In the genomic region with DNA sequence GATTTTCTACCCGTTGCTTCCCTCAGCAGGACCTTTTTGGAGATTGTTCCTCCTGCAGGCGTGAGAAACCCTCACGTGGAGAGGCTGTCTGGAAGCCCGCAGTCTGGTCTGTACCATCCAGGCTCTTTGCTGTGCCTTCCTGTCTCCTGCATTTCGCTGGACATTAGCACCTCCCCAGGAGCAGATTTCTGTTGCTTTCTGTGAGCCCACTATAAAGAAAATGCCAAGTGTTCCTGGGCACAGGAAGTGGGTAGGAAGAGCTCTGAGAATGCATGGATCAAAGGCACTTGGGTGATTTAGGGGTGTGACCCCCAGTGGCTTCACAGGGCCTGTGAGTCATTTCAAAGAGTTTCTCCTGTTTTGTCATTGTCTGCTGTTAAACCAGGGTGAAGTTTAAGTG, we compare ENCODE assay signal across 10 cellular contexts. TPM values are rescaled to one million over a fixed set of nuclear protein-coding genes. Genes with fewer than 3 reads are reported as not detected.
DNase-seq lines count a peak whose midpoint lies in the region; ATAC-seq, FAIRE-seq and TF ChIP-seq lines count a peak whose summit lies in the region.
"Had no signal": no experiment of that assay in that cellular context is flagged by ENCODE, and none has a peak within 500 bp of the region (broad histone marks: within the 10 kb centered on the region; RNA-seq: fewer than 3 reads in every experiment).

No MANE protein-coding gene starts in this region.

- no peaks in the 10 kb centered on the region for H3K79me2 ChIP-seq in PC-9 (ENCODE audit: low read depth)
- H3K79me2 ChIP-seq in endothelial cell of umbilical vein (ENCODE audit: control insufficient read depth, insufficient read depth, low read length): peaks cover 24% of the 10 kb centered on the region

- H3K4me1 ChIP-seq in PC-9 (replicated peaks; ENCODE audit: insufficient read depth) (peaks cover 26% of the 10 kb centered on the region), endothelial cell of umbilical vein (ENCODE audit: control insufficient read depth, extremely low read depth, insufficient read depth, low read length) (peaks cover 19% of the 10 kb centered on the region), muscle layer of colon (ENCODE audit: insufficient read depth, low read length) (peaks cover 60% of the 10 kb centered on the region), ovary (ENCODE audit: insufficient read depth) (peaks cover 24% of the 10 kb centered on the region)

- H3F3A ChIP-seq in PC-9 (ENCODE audit: insufficient read depth, low read depth): no peaks in the 10 kb centered on the region; the same call in 1 of the 2 replicates

- H3K9me3 ChIP-seq in PC-9 (ENCODE audit: insufficient read depth, low read depth): 0 out of 2 replicates have a peak, but pooled peaks cover 14% of the 10 kb centered on the region
- H3K9me3 ChIP-seq in endothelial cell of umbilical vein (replicated peaks; ENCODE audit: control insufficient read depth, insufficient read depth, low read length): no peaks in the 10 kb centered on the region
- H3K9me3 ChIP-seq in muscle layer of colon (ENCODE audit: low read length): no peaks in the 10 kb centered on the region
- H3K9me3 ChIP-seq in ovary: no peaks in the 10 kb centered on the region

- H3K4me3 ChIP-seq in PC-9: no peak overlapping the region
- H3K4me3 ChIP-seq in endothelial cell of umbilical vein (replicated peaks in 1 of 3; ENCODE audit: insufficient read depth in 1 of 3, low read depth in 1 of 3, low read length in 3 of 3): no peak overlapping the region
- no peak overlapping the region for H3K4me3 ChIP-seq in muscle layer of colon (ENCODE audit: low read depth in 1 of 2, low read length in 2 of 2)
- H3K4me3 ChIP-seq in ovary: no peak overlapping the region

- ATAC-seq in HG03354 (IDR thresholded peaks at IDR 0.05; ENCODE audit: poor library complexity, severe bottlenecking, unreplicated experiment): no peak
- ATAC-seq: stimulated activated effector memory CD8-positive, alpha-beta T cell treated with anti-CD3 and anti-CD28 coated beads, Interleukin-12 subunit alpha, Interleukin-12 subunit beta, amount 100 ng/mL, for 72 hours had no signal

- BruUV-seq in PC-9 (replicated peaks; lab: Mats Ljungman, UMichigan): no TSS peak
- no TSS peak for BruUV-seq in endothelial cell of umbilical vein (replicated peaks; lab: Mats Ljungman, UMichigan)

- no peak overlapping the region for H3K27ac ChIP-seq in PC-9
- peak overlapping the region; percentile 36 for H3K27ac ChIP-seq in endothelial cell of umbilical vein (ENCODE audit: insufficient read depth, low read depth, low read length)
- peak overlapping the region; percentile 50 for H3K27ac ChIP-seq in muscle layer of colon (ENCODE audit: low read depth, low read length)
- peak overlapping the region in 1 of 2 donors; percentile 11 for H3K27ac ChIP-seq in ovary
- H3K27ac ChIP-seq in caudate nucleus (ENCODE audit: low read depth, low read length): no peak overlapping the region

- TF ChIP-seq CTCF in PC-9 (conservative IDR thresholded peaks at IDR 0.05) (no peak), endothelial cell of umbilical vein (IDR thresholded peaks at IDR 0.05; ENCODE audit: extremely low read depth in 1 of 2, insufficient read depth in 1 of 2, low read depth in 1 of 2, low read length in 2 of 2) (no peak), ovary (IDR thresholded peaks at IDR 0.05) (no peak)

- H3K36me3 ChIP-seq in PC-9 (ENCODE audit: low read depth) (no peaks in the 10 kb centered on the region), endothelial cell of umbilical vein (ENCODE audit: control insufficient read depth in 2 of 2, extremely low read depth in 1 of 2, insufficient read depth in 2 of 2, low read length in 2 of 2) (no peaks in the 10 kb centered on the region), muscle layer of colon (ENCODE audit: insufficient read depth, low read length) (no peaks in the 10 kb centered on the region), ovary (no peaks in the 10 kb centered on the region)

- H4K20me1 ChIP-seq in PC-9 (ENCODE audit: insufficient read depth): no peaks in the 10 kb centered on the region
- H4K20me1 ChIP-seq in endothelial cell of umbilical vein (replicated peaks; ENCODE audit: control insufficient read depth, extremely low read depth, insufficient read depth, low read length): no peaks in the 10 kb centered on the region

- no peak overlapping the region for H3K9ac ChIP-seq in endothelial cell of umbilical vein (replicated peaks; ENCODE audit: extremely low read depth, insufficient read depth, low read length)
- H3K9ac ChIP-seq in muscle layer of colon (ENCODE audit: low read length): no peak overlapping the region

- 0 out of 2 replicates have a peak overlapping the region, but pooled peaks have one; percentile 23 for H3K4me2 ChIP-seq in PC-9
- H3K4me2 ChIP-seq in endothelial cell of umbilical vein (ENCODE audit: insufficient read depth, low read length): peak overlapping the region; percentile 41

- dilution Hi-C loops in endothelial cell of umbilical vein (cut with MboI; ENCODE audit: extremely low pct_ligation_motif_present, low sequenced_read_pairs): no loop called here

- H2AFZ ChIP-seq in PC-9 (no peak overlapping the region), endothelial cell of umbilical vein (ENCODE audit: low read depth, low read length) (peak overlapping the region; percentile 15)

- H3K9me1 ChIP-seq in endothelial cell of umbilical vein (replicated peaks; ENCODE audit: control insufficient read depth, extremely low read depth, insufficient read depth, low read length): no peaks in the 10 kb centered on the region

- no peak for TF ChIP-seq EP300 in ovary (IDR thresholded peaks at IDR 0.05)

- 42 to 63% (median 43%) methylated on average over 5 of the region's 5 CpGs for WGBS in ovary, 3 donors

- TF ChIP-seq POLR2A in endothelial cell of umbilical vein (IDR thresholded peaks at IDR 0.05; ENCODE audit: low read depth, low read length) (no peak), ovary (IDR thresholded peaks at IDR 0.05) (no peak)

- intact Hi-C loops in PC-9 (cut with micrococcal nuclease; ENCODE audit: unreplicated experiment): loop anchor here (1.0 kb wide), 1 partner anchor 12 kb away; no protein-coding TSS in a partner anchor
- intact Hi-C loops in endothelial cell of umbilical vein (cut with micrococcal nuclease): no loop called here
- intact Hi-C loops in ovary (cut with DNase I): no loop called here

- POLR2A ChIA-PET in PC-9 (lab: Charles Lee; ENCODE audit: unreplicated experiment): no interaction called here
- POLR2A ChIA-PET in endothelial cell of umbilical vein (lab: Charles Lee): no interaction called here

- H3K27me3 ChIP-seq in PC-9 (ENCODE audit: insufficient read depth, low read depth): no peaks in the 10 kb centered on the region
- H3K27me3 ChIP-seq in endothelial cell of umbilical vein (ENCODE audit: control insufficient read depth in 2 of 2, insufficient read depth in 2 of 2, low read length in 2 of 2): no peaks in the 10 kb centered on the region
- H3K27me3 ChIP-seq in muscle layer of colon (ENCODE audit: control insufficient read depth in 1 of 2, insufficient read depth in 2 of 2, low read length in 2 of 2): no peaks in the 10 kb centered on the region
- no peaks in the 10 kb centered on the region for H3K27me3 ChIP-seq in ovary

- no peaks in the 10 kb centered on the region for H3K9me2 ChIP-seq in PC-9 (ENCODE audit: insufficient read depth)

- DNase-seq in 8988T: peak; percentile 55
- peak; percentile 52 to 57 for DNase-seq in PC-9
- DNase-seq in endothelial cell of umbilical vein (ENCODE audit: low read depth, low spot score): peak; percentile 40
- no peak for DNase-seq in ovary
- no peak for DNase-seq in cerebellum (ENCODE audit: low spot score)
- DNase-seq in caudate nucleus (lab: John Stamatoyannopoulos, UW): no peak
- DNase-seq: NCI-H2227 treated with DMSO at 0.1 percent for 48 hours had no signal

- peak; percentile 8 for FAIRE-seq in endothelial cell of umbilical vein (lab: Jason Lieb, UNC)

- CTCF ChIA-PET in PC-9 (lab: Charles Lee) (no interaction called here), endothelial cell of umbilical vein (lab: Charles Lee) (interaction anchor here (1.7 kb wide), 1 partner anchor 14 kb away, joined by 4 read pairs; no protein-coding TSS in a partner anchor)

TF ChIP-seq in endothelial cell of umbilical vein, 7 proteins besides CTCF, POLR2A, EP300 and RAD21:
- TF ChIP-seq FOS (IDR thresholded peaks at IDR 0.05; ENCODE audit: borderline replicate concordance, insufficient read depth, low read length): peak; percentile 45
- TF ChIP-seq EZH2 (IDR thresholded peaks at IDR 0.05; ENCODE audit: borderline replicate concordance, low read depth, low read length, severe bottlenecking): no peak
- TF ChIP-seq GATA2 (IDR thresholded peaks at IDR 0.05; ENCODE audit: insufficient read depth, insufficient read length, low read depth, low read length): no peak
- no peak for TF ChIP-seq JUN (IDR thresholded peaks at IDR 0.05; ENCODE audit: borderline replicate concordance, insufficient read depth, insufficient read length, low read depth)
- no peak for TF ChIP-seq MYC (IDR thresholded peaks at IDR 0.05; ENCODE audit: low read depth, low read length)
- TF ChIP-seq, protein P1, sequence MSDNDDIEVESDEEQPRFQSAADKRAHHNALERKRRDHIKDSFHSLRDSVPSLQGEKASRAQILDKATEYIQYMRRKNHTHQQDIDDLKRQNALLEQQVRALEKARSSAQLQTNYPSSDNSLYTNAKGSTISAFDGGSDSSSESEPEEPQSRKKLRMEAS (IDR thresholded peaks at IDR 0.05; ENCODE audit: insufficient read depth, insufficient read length): no peak
- TF ChIP-seq POLR2AphosphoS5 (IDR thresholded peaks at IDR 0.05; ENCODE audit: insufficient read depth, low read depth, low read length): no peak

RNA-seq across cellular contexts. Expression of a gene that starts 27.3 kb away (rescaled TPM):
- 234 and 262 TPM in 2 replicates for total RNA-seq in PC-9 (2021)
- 320 and 328 TPM in 2 replicates for total RNA-seq in endothelial cell of umbilical vein
- 49.1 and 63.3 TPM in 2 replicates for polyA plus RNA-seq in endothelial cell of umbilical vein
- 38.1 and 40.3 TPM in 2 replicates for polyA plus RNA-seq in endothelial cell of umbilical vein (2011; cell fraction: cytosol; rRNA removed)
- 600 and 687 TPM in 2 replicates for polyA plus RNA-seq in endothelial cell of umbilical vein (2011; cell fraction: nucleus; rRNA removed)
- polyA plus RNA-seq in endothelial cell of umbilical vein (2012): 196 and 207 TPM in 2 replicates
- 232 and 261 TPM in 2 replicates for polyA minus RNA-seq in endothelial cell of umbilical vein
- polyA minus RNA-seq in endothelial cell of umbilical vein (2011; cell fraction: cytosol; rRNA and poly(A)+ RNA removed): 23.1 TPM
- 636 and 685 TPM in 2 replicates for polyA minus RNA-seq in endothelial cell of umbilical vein (2011; cell fraction: nucleus; rRNA and poly(A)+ RNA removed)
- 100 to 1,000 TPM; 161 to 314 (median 232) TPM for total RNA-seq in ovary
- 100 to 1,000 TPM; 108 to 262 TPM for polyA plus RNA-seq in ovary
- total RNA-seq in cerebellum: 281 TPM

Comparison
In these comparisons a context has a peak if more than half of its experiments do, and no peak if none do; other contexts are left out.
1. DNase-seq: peak in 8988T (single experiment), PC-9 (2 of 2) and endothelial cell of umbilical vein (single experiment); none in ovary (0 of 5), cerebellum (single experiment) and caudate nucleus (0 of 61).
2. H3K27ac ChIP-seq: peak in endothelial cell of umbilical vein (single experiment) and muscle layer of colon (single experiment); none in PC-9 (single experiment) and caudate nucleus (single experiment).